1 cellular context compared by ENCODE assay signal in the genomic region with DNA sequence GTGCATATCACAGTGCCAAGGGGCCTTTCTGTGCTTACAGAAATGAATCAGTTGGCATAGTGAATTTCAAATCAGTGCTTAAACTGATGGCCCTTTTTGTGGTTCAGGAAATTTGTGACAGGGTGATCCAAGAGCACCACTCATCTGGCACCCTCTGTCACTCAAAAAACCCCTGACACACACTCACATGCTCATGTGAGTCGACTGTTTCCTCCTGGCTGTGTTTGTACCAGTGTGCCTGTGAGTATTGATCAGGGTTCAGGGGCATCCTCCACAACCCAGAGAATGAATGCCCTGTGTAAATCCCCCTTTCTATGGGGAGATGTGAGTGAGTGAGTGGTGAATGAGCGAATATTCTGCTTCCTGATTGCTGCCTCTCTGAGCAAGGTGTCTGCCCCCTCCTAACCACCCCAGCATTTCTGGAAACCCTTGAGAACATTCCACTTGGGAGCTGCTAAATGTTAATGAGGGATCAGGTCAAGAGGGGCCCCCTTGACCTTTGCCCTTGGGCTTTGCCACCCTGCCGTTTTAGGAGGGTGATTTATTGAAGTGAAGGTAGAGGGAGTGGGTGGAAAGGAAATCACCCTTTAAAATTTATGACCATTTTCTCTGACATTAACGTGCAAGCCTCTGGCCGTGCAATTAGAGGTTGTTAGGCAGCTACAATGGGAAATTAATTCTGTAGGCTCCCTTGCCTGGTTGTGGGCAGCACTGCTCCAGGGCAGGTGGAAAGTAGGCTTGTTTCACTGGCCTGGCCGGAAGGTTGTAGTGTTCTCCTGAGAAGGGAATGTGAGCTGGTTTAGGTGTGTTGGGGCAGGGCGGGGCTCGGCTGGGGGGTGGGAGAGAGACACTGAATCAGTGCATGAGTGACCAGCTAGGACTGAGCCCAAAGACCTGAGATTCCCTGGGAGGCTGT.
TF ChIP-seq lines count a peak whose summit lies in the region.

No MANE protein-coding gene starts in this region.

TF ChIP-seq in HEK293, 187 proteins besides CTCF, POLR2A, EP300 and RAD21 (continued from another document and continues in another):
- TF ChIP-seq, protein P1, sequence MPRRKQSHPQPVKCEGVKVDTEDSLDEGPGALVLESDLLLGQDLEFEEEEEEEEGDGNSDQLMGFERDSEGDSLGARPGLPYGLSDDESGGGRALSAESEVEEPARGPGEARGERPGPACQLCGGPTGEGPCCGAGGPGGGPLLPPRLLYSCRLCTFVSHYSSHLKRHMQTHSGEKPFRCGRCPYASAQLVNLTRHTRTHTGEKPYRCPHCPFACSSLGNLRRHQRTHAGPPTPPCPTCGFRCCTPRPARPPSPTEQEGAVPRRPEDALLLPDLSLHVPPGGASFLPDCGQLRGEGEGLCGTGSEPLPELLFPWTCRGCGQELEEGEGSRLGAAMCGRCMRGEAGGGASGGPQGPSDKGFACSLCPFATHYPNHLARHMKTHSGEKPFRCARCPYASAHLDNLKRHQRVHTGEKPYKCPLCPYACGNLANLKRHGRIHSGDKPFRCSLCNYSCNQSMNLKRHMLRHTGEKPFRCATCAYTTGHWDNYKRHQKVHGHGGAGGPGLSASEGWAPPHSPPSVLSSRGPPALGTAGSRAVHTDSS (tag by site-specific recombination; IDR thresholded peaks at IDR 0.05) = no peak
- no peak for TF ChIP-seq ZNF530 (tag by site-specific recombination; IDR thresholded peaks at IDR 0.05; ENCODE audit: low read depth)
- TF ChIP-seq ZNF155 (tag by site-specific recombination; IDR thresholded peaks at IDR 0.05) = no peak
- TF ChIP-seq ZNF335 (tag by site-specific recombination; conservative IDR thresholded peaks at IDR 0.05) = no peak
- 0 out of 2 replicates have a peak, but pooled peaks have one; percentile 12 for TF ChIP-seq YY1 (tag by site-specific recombination; IDR thresholded peaks at IDR 0.05)
- TF ChIP-seq, protein P2, sequence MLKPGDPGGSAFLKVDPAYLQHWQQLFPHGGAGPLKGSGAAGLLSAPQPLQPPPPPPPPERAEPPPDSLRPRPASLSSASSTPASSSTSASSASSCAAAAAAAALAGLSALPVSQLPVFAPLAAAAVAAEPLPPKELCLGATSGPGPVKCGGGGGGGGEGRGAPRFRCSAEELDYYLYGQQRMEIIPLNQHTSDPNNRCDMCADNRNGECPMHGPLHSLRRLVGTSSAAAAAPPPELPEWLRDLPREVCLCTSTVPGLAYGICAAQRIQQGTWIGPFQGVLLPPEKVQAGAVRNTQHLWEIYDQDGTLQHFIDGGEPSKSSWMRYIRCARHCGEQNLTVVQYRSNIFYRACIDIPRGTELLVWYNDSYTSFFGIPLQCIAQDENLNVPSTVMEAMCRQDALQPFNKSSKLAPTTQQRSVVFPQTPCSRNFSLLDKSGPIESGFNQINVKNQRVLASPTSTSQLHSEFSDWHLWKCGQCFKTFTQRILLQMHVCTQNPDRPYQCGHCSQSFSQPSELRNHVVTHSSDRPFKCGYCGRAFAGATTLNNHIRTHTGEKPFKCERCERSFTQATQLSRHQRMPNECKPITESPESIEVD (tag by site-specific recombination; IDR thresholded peaks at IDR 0.05) = peak; percentile 46; the same call in 1 of the 2 replicates
- TF ChIP-seq KLF1 (tag by site-specific recombination; IDR thresholded peaks at IDR 0.05) = no peak
- TF ChIP-seq, protein P3, sequence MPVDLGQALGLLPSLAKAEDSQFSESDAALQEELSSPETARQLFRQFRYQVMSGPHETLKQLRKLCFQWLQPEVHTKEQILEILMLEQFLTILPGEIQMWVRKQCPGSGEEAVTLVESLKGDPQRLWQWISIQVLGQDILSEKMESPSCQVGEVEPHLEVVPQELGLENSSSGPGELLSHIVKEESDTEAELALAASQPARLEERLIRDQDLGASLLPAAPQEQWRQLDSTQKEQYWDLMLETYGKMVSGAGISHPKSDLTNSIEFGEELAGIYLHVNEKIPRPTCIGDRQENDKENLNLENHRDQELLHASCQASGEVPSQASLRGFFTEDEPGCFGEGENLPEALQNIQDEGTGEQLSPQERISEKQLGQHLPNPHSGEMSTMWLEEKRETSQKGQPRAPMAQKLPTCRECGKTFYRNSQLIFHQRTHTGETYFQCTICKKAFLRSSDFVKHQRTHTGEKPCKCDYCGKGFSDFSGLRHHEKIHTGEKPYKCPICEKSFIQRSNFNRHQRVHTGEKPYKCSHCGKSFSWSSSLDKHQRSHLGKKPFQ (tag by site-specific recombination; IDR thresholded peaks at IDR 0.05) = 0 out of 2 replicates have a peak, but pooled peaks have one; percentile 17
- no peak for TF ChIP-seq ZNF623 (tag by site-specific recombination; IDR thresholded peaks at IDR 0.05)
- TF ChIP-seq KLF8 (tag by site-specific recombination; IDR thresholded peaks at IDR 0.05) = no peak
- TF ChIP-seq, protein P4, sequence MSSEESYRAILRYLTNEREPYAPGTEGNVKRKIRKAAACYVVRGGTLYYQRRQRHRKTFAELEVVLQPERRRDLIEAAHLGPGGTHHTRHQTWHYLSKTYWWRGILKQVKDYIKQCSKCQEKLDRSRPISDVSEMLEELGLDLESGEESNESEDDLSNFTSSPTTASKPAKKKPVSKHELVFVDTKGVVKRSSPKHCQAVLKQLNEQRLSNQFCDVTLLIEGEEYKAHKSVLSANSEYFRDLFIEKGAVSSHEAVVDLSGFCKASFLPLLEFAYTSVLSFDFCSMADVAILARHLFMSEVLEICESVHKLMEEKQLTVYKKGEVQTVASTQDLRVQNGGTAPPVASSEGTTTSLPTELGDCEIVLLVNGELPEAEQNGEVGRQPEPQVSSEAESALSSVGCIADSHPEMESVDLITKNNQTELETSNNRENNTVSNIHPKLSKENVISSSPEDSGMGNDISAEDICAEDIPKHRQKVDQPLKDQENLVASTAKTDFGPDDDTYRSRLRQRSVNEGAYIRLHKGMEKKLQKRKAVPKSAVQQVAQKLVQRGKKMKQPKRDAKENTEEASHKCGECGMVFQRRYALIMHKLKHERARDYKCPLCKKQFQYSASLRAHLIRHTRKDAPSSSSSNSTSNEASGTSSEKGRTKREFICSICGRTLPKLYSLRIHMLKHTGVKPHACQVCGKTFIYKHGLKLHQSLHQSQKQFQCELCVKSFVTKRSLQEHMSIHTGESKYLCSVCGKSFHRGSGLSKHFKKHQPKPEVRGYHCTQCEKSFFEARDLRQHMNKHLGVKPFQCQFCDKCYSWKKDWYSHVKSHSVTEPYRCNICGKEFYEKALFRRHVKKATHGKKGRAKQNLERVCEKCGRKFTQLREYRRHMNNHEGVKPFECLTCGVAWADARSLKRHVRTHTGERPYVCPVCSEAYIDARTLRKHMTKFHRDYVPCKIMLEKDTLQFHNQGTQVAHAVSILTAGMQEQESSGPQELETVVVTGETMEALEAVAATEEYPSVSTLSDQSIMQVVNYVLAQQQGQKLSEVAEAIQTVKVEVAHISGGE (tag by site-specific recombination; conservative IDR thresholded peaks at IDR 0.05; ENCODE audit: low read depth) = no peak
- TF ChIP-seq BCL11B (tag by site-specific recombination; IDR thresholded peaks at IDR 0.05; ENCODE audit: low read depth) = no peak
- TF ChIP-seq, protein P5, sequence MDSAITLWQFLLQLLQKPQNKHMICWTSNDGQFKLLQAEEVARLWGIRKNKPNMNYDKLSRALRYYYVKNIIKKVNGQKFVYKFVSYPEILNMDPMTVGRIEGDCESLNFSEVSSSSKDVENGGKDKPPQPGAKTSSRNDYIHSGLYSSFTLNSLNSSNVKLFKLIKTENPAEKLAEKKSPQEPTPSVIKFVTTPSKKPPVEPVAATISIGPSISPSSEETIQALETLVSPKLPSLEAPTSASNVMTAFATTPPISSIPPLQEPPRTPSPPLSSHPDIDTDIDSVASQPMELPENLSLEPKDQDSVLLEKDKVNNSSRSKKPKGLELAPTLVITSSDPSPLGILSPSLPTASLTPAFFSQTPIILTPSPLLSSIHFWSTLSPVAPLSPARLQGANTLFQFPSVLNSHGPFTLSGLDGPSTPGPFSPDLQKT (IDR thresholded peaks at IDR 0.05; ENCODE audit: borderline replicate concordance, low read depth, low read length) = no peak
- no peak for TF ChIP-seq ZNF76 (tag by site-specific recombination; IDR thresholded peaks at IDR 0.05; ENCODE audit: borderline replicate concordance, low read depth)
- TF ChIP-seq ZFHX2 (tag by site-specific recombination; conservative IDR thresholded peaks at IDR 0.05) = peak; percentile 83
- TF ChIP-seq ZNF146 (tag by site-specific recombination; IDR thresholded peaks at IDR 0.05) = no peak
- no peak for TF ChIP-seq ZBTB21 (tag by site-specific recombination; IDR thresholded peaks at IDR 0.05)
- peak; percentile 77 for TF ChIP-seq ZSCAN30 (tag by site-specific recombination; IDR thresholded peaks at IDR 0.05)
- peak; percentile 54 for TF ChIP-seq ZIC2 (tag by site-specific recombination; IDR thresholded peaks at IDR 0.05)
- TF ChIP-seq WT1 (tag by site-specific recombination; IDR thresholded peaks at IDR 0.05) = peak; percentile 50
- TF ChIP-seq ZNF830 (tag by site-specific recombination; IDR thresholded peaks at IDR 0.05; ENCODE audit: low read depth) = no peak
- TF ChIP-seq, protein P6, sequence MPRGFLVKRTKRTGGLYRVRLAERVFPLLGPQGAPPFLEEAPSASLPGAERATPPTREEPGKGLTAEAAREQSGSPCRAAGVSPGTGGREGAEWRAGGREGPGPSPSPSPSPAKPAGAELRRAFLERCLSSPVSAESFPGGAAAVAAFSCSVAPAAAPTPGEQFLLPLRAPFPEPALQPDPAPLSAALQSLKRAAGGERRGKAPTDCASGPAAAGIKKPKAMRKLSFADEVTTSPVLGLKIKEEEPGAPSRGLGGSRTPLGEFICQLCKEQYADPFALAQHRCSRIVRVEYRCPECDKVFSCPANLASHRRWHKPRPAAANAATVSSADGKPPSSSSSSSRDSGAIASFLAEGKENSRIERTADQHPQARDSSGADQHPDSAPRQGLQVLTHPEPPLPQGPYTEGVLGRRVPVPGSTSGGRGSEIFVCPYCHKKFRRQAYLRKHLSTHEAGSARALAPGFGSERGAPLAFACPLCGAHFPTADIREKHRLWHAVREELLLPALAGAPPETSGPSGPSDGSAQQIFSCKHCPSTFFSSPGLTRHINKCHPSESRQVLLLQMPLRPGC (tag by site-specific recombination; IDR thresholded peaks at IDR 0.05) = no peak
- TF ChIP-seq ZNF366 (tag by site-specific recombination; conservative IDR thresholded peaks at IDR 0.05) = no peak
- TF ChIP-seq, protein P7, sequence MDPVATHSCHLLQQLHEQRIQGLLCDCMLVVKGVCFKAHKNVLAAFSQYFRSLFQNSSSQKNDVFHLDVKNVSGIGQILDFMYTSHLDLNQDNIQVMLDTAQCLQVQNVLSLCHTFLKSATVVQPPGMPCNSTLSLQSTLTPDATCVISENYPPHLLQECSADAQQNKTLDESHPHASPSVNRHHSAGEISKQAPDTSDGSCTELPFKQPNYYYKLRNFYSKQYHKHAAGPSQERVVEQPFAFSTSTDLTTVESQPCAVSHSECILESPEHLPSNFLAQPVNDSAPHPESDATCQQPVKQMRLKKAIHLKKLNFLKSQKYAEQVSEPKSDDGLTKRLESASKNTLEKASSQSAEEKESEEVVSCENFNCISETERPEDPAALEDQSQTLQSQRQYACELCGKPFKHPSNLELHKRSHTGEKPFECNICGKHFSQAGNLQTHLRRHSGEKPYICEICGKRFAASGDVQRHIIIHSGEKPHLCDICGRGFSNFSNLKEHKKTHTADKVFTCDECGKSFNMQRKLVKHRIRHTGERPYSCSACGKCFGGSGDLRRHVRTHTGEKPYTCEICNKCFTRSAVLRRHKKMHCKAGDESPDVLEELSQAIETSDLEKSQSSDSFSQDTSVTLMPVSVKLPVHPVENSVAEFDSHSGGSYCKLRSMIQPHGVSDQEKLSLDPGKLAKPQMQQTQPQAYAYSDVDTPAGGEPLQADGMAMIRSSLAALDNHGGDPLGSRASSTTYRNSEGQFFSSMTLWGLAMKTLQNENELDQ (tag by site-specific recombination; IDR thresholded peaks at IDR 0.05; ENCODE audit: low read depth) = no peak
- TF ChIP-seq, protein P8, sequence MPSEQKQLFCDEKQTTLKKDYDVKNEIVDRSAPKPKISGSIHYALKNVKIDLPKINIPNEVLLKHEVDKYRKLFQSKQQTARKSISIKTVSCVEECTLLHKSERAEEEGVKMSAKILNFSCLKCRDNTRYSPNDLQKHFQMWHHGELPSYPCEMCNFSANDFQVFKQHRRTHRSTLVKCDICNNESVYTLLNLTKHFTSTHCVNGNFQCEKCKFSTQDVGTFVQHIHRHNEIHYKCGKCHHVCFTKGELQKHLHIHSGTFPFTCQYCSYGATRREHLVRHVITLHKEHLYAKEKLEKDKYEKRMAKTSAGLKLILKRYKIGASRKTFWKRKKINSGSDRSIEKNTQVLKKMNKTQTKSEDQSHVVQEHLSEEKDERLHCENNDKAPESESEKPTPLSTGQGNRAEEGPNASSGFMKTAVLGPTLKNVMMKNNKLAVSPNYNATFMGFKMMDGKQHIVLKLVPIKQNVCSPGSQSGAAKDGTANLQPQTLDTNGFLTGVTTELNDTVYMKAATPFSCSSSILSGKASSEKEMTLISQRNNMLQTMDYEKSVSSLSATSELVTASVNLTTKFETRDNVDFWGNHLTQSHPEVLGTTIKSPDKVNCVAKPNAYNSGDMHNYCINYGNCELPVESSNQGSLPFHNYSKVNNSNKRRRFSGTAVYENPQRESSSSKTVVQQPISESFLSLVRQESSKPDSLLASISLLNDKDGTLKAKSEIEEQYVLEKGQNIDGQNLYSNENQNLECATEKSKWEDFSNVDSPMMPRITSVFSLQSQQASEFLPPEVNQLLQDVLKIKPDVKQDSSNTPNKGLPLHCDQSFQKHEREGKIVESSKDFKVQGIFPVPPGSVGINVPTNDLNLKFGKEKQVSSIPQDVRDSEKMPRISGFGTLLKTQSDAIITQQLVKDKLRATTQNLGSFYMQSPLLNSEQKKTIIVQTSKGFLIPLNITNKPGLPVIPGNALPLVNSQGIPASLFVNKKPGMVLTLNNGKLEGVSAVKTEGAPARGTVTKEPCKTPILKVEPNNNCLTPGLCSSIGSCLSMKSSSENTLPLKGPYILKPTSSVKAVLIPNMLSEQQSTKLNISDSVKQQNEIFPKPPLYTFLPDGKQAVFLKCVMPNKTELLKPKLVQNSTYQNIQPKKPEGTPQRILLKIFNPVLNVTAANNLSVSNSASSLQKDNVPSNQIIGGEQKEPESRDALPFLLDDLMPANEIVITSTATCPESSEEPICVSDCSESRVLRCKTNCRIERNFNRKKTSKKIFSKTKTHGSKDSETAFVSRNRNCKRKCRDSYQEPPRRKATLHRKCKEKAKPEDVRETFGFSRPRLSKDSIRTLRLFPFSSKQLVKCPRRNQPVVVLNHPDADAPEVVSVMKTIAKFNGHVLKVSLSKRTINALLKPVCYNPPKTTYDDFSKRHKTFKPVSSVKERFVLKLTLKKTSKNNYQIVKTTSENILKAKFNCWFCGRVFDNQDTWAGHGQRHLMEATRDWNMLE (tag by site-specific recombination; conservative IDR thresholded peaks at IDR 0.05; ENCODE audit: low read depth) = no peak
- TF ChIP-seq, protein P9, sequence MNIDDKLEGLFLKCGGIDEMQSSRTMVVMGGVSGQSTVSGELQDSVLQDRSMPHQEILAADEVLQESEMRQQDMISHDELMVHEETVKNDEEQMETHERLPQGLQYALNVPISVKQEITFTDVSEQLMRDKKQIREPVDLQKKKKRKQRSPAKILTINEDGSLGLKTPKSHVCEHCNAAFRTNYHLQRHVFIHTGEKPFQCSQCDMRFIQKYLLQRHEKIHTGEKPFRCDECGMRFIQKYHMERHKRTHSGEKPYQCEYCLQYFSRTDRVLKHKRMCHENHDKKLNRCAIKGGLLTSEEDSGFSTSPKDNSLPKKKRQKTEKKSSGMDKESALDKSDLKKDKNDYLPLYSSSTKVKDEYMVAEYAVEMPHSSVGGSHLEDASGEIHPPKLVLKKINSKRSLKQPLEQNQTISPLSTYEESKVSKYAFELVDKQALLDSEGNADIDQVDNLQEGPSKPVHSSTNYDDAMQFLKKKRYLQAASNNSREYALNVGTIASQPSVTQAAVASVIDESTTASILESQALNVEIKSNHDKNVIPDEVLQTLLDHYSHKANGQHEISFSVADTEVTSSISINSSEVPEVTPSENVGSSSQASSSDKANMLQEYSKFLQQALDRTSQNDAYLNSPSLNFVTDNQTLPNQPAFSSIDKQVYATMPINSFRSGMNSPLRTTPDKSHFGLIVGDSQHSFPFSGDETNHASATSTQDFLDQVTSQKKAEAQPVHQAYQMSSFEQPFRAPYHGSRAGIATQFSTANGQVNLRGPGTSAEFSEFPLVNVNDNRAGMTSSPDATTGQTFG (tag by site-specific recombination; IDR thresholded peaks at IDR 0.05; ENCODE audit: borderline replicate concordance) = no peak
- no peak for TF ChIP-seq ZNF37A (tag by site-specific recombination; IDR thresholded peaks at IDR 0.05)
- TF ChIP-seq ZNF202 (tag by site-specific recombination; IDR thresholded peaks at IDR 0.05; ENCODE audit: borderline replicate concordance) = no peak
